In the genomic region with DNA sequence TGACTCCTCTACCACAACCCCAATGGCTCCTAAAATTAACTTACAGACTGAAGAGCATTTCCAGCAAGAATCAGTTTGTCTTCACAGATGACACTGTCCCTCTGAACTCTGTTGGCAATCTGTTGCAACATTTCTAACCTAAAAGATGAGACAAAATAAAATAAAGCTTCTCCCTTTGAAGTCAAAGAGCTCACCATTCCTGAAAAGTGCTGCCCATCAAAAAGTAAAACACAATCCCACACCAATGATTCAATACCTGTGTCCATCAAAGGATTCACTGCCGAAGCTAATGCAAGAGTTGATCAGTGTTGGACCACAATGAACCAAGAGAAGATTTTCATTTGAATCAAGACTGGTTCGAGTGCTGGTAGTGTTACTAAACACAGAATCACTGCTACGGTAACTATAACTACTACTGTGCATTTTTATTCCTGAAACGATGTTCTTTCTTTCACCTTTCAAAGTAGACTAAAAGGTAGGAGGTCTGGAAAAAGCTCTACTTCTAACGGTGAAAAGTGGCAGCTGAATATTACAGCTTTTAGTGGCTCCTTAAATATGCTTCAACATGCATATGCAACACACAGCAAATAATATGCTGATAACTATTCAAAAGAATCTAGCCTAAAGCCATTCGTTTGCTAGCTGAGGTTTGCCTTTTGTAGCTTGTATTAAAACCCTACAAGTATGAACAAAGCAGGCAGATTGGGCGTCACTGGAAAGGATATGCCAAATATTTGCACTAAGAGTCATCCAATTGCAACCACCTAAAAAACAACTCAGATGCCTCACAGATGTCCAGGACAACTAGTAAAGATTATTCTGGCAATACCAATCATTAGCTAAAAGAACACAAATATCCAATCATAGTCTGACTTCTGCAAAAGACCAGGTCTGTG, we compare ENCODE assay signal across 10 cellular contexts. TPM values are rescaled to one million over a fixed set of nuclear protein-coding genes. Genes with fewer than 3 reads are reported as not detected.
DNase-seq lines count a peak whose midpoint lies in the region; ATAC-seq and TF ChIP-seq lines count a peak whose summit lies in the region.
"Had no signal": no experiment of that assay in that cellular context is flagged by ENCODE, and none has a peak within 500 bp of the region (broad histone marks: within the 10 kb centered on the region; RNA-seq: fewer than 3 reads in every experiment).

Gene DST, minus strand, starts transcription at position 524 of the 896 bp plus-strand sequence.

- ATAC-seq in mucosa of descending colon (peak; percentile 36), GM19328 (IDR thresholded peaks at IDR 0.05; ENCODE audit: unreplicated experiment) (no peak)
- ATAC-seq in CD8-positive, alpha-beta T cell, result no peak

- no peak within 1 kb of the TSS; the same call in 1 of the 2 replicates for H3K4me3 ChIP-seq in ACC112 (ENCODE audit: low read depth, low read length)
- no peak within 1 kb of the TSS for H3K4me3 ChIP-seq in mucosa of descending colon
- no peak within 1 kb of the TSS for H3K4me3 ChIP-seq in CD8-positive, alpha-beta T cell (ENCODE audit: low read depth, low read length)

- peaks cover 9% of the 10 kb centered on the region for H3K79me2 ChIP-seq in ACC112 (ENCODE audit: control insufficient read depth, insufficient read depth, low read length, unreplicated experiment)

- H3K36me3 Mint-ChIP-seq in endothelial cell (ENCODE audit: low read depth, unreplicated experiment), result peaks cover 9% of the 10 kb centered on the region
- H3K36me3 Mint-ChIP-seq in activated CD4-positive, alpha-beta T cell treated with anti-CD3 and anti-CD28 coated beads, Interleukin-2, amount 10 ng/mL, durations not matched to agents 7 days and 5 days (ENCODE audit: low read depth), result no peaks in the 10 kb centered on the region
- no peaks in the 10 kb centered on the region for H3K36me3 Mint-ChIP-seq in CD8-positive, alpha-beta T cell
- H3K36me3 Mint-ChIP-seq: activated naive CD8-positive, alpha-beta T cell; IgD-negative memory B cell had no signal

- no peaks in the 10 kb centered on the region for H3K27me3 Mint-ChIP-seq in endothelial cell (ENCODE audit: unreplicated experiment)
- peaks cover 4% of the 10 kb centered on the region for H3K27me3 Mint-ChIP-seq in activated CD4-positive, alpha-beta T cell treated with anti-CD3 and anti-CD28 coated beads, Interleukin-2, amount 10 ng/mL, durations not matched to agents 7 days and 5 days
- H3K27me3 Mint-ChIP-seq in CD8-positive, alpha-beta T cell (ENCODE audit: low read depth), result no peaks in the 10 kb centered on the region
- H3K27me3 Mint-ChIP-seq: IgD-negative memory B cell had no signal

- peak; percentile 62 for DNase-seq in NCI-H446 treated with DMSO at 0.1 percent for 48 hours (lab: John Stamatoyannopoulos, UW)
- no peak for DNase-seq in endothelial cell (ENCODE audit: low spot score)
- DNase-seq in mucosa of descending colon, result no peak
- DNase-seq in activated CD4-positive, alpha-beta T cell treated with anti-CD3 and anti-CD28 coated beads, Interleukin-2, amount 10 ng/mL, durations not matched to agents 7 days and 5 days, result no peak
- DNase-seq in CD8-positive, alpha-beta T cell, result no peak
- DNase-seq in middle frontal gyrus (ENCODE audit: extremely low spot score, low spot score), result no peak

- H3K9me3 ChIP-seq in mucosa of descending colon, result no peaks in the 10 kb centered on the region
- no peaks in the 10 kb centered on the region for H3K9me3 ChIP-seq in CD8-positive, alpha-beta T cell (ENCODE audit: low read length)

- H3K9me3 Mint-ChIP-seq in endothelial cell (ENCODE audit: unreplicated experiment), result no peaks in the 10 kb centered on the region
- H3K9me3 Mint-ChIP-seq in activated CD4-positive, alpha-beta T cell treated with anti-CD3 and anti-CD28 coated beads, Interleukin-2, amount 10 ng/mL, durations not matched to agents 7 days and 5 days, result no peaks in the 10 kb centered on the region
- H3K9me3 Mint-ChIP-seq in CD8-positive, alpha-beta T cell, result no peaks in the 10 kb centered on the region
- H3K9me3 Mint-ChIP-seq: IgD-negative memory B cell had no signal

- H3K4me1 Mint-ChIP-seq in endothelial cell (ENCODE audit: unreplicated experiment), result no peaks in the 10 kb centered on the region
- no peaks in the 10 kb centered on the region for H3K4me1 Mint-ChIP-seq in activated CD4-positive, alpha-beta T cell treated with anti-CD3 and anti-CD28 coated beads, Interleukin-2, amount 10 ng/mL, durations not matched to agents 7 days and 5 days
- no peaks in the 10 kb centered on the region for H3K4me1 Mint-ChIP-seq in CD8-positive, alpha-beta T cell (ENCODE audit: low read depth)
- H3K4me1 Mint-ChIP-seq: IgD-negative memory B cell had no signal

- H3K4me1 ChIP-seq in ACC112 (ENCODE audit: control insufficient read depth, insufficient read depth, low read length, unreplicated experiment), result peaks cover 28% of the 10 kb centered on the region
- H3K4me1 ChIP-seq in mucosa of descending colon (ENCODE audit: low read depth), result no peaks in the 10 kb centered on the region
- H3K4me1 ChIP-seq in CD8-positive, alpha-beta T cell (ENCODE audit: insufficient read depth, low read length), result no peaks in the 10 kb centered on the region

- H3K36me3 ChIP-seq in ACC112 (ENCODE audit: insufficient read depth, low read length) (peaks cover 58% of the 10 kb centered on the region), mucosa of descending colon (ENCODE audit: low read depth) (no peaks in the 10 kb centered on the region)
- no peaks in the 10 kb centered on the region for H3K36me3 ChIP-seq in CD8-positive, alpha-beta T cell (ENCODE audit: insufficient read depth, low read length)

- POLR2A ChIA-PET in activated CD4-positive, alpha-beta T cell treated with anti-CD3 and anti-CD28 coated beads, Interleukin-2, amount 10 ng/mL, durations not matched to agents 7 days and 5 days (lab: Charles Lee), result interaction anchor here (0.6 kb wide), 1 partner anchor 334 kb away, joined by 5 read pairs; no protein-coding TSS in a partner anchor
- POLR2A ChIA-PET in CD8-positive, alpha-beta T cell (lab: Charles Lee), result no interaction called here

- CTCF ChIA-PET in activated CD4-positive, alpha-beta T cell treated with anti-CD3 and anti-CD28 coated beads, Interleukin-2, amount 10 ng/mL, durations not matched to agents 7 days and 5 days (lab: Charles Lee), result interaction anchor here (0.7 kb wide), 1 partner anchor 51 kb away, joined by 4 read pairs; no protein-coding TSS in a partner anchor
- CTCF ChIA-PET in CD8-positive, alpha-beta T cell (lab: Charles Lee), result no interaction called here

- H3K4me3 Mint-ChIP-seq in endothelial cell (ENCODE audit: unreplicated experiment), result no peak within 1 kb of the TSS
- no peak within 1 kb of the TSS for H3K4me3 Mint-ChIP-seq in activated CD4-positive, alpha-beta T cell treated with anti-CD3 and anti-CD28 coated beads, Interleukin-2, amount 10 ng/mL, durations not matched to agents 7 days and 5 days
- no peak within 1 kb of the TSS for H3K4me3 Mint-ChIP-seq in CD8-positive, alpha-beta T cell
- H3K4me3 Mint-ChIP-seq: activated naive CD8-positive, alpha-beta T cell; IgD-negative memory B cell had no signal

- no peaks in the 10 kb centered on the region for H3K27me3 ChIP-seq in ACC112 (ENCODE audit: insufficient read depth, low read length)
- H3K27me3 ChIP-seq in CD8-positive, alpha-beta T cell (ENCODE audit: insufficient read depth, low read length), result no peaks in the 10 kb centered on the region

- H2AFZ ChIP-seq in ACC112 (ENCODE audit: low read length, unreplicated experiment), result no peak within 1 kb of the TSS

- TF ChIP-seq CTCF in endothelial cell (IDR thresholded peaks at IDR 0.05; ENCODE audit: unreplicated experiment), result no peak
- TF ChIP-seq CTCF in mucosa of descending colon (IDR thresholded peaks at IDR 0.05), result no peak
- TF ChIP-seq CTCF in CD8-positive, alpha-beta T cell (IDR thresholded peaks at IDR 0.05), result no peak

- intact Hi-C loops in mucosa of descending colon (cut with DNase I, micrococcal nuclease), result loop anchor here in 1 of 2 donors (5.0 kb wide), 1 partner anchor 55 kb away; no protein-coding TSS in a partner anchor
- intact Hi-C loops in CD8-positive, alpha-beta T cell (cut with DNase I, micrococcal nuclease), result no loop called here

- peak within 1 kb of the TSS; percentile 80 for H3K27ac ChIP-seq in ACC112 (ENCODE audit: low read depth, low read length)
- H3K27ac ChIP-seq in CD8-positive, alpha-beta T cell (ENCODE audit: low read depth, low read length), result no peak within 1 kb of the TSS

- no peak within 1 kb of the TSS for H3K27ac Mint-ChIP-seq in endothelial cell (ENCODE audit: unreplicated experiment)
- H3K27ac Mint-ChIP-seq in activated CD4-positive, alpha-beta T cell treated with anti-CD3 and anti-CD28 coated beads, Interleukin-2, amount 10 ng/mL, durations not matched to agents 7 days and 5 days, result no peak within 1 kb of the TSS
- no peak within 1 kb of the TSS for H3K27ac Mint-ChIP-seq in CD8-positive, alpha-beta T cell
- H3K27ac Mint-ChIP-seq: activated naive CD8-positive, alpha-beta T cell; IgD-negative memory B cell had no signal

RNA-seq across cellular contexts. Expression of gene DST, which starts in this region (rescaled TPM):
- total RNA-seq in endothelial cell (ENCODE audit: unreplicated experiment) (284 TPM), mucosa of descending colon (100 to 1,000 TPM; 208 to 580 (median 356) TPM)
- 1 to 10 TPM; 3.1 to 4.4 TPM for total RNA-seq in activated CD4-positive, alpha-beta T cell treated with anti-CD3 and anti-CD28 coated beads, Interleukin-2, amount 10 ng/mL, durations not matched to agents 7 days and 5 days
- under 1 TPM; 0.43 to 0.56 TPM for total RNA-seq in CD8-positive, alpha-beta T cell

Comparison
In these comparisons a context has a peak if more than half of its experiments do, and no peak if none do; other contexts are left out.
1. RNA of gene DST (total RNA-seq): 208 to 580 TPM in mucosa of descending colon and 284 TPM in endothelial cell (single experiment); 3.1 to 4.4 TPM in activated CD4-positive, alpha-beta T cell treated with anti-CD3 and anti-CD28 coated beads, Interleukin-2, amount 10 ng/mL, durations not matched to agents 7 days and 5 days and 0.43 to 0.56 TPM in CD8-positive, alpha-beta T cell; every median in the first group is over 10 times any median in the second.